ENCODE assay signal across 8 cellular contexts in genomic region chrX:19372170-19373033, GRCh38. TPM values are rescaled to one million over a fixed set of nuclear protein-coding genes. Genes with fewer than 3 reads are reported as not detected.
DNase-seq lines count a peak whose midpoint lies in the region; ATAC-seq and TF ChIP-seq lines count a peak whose summit lies in the region.

No MANE protein-coding gene starts in this region.

- TF ChIP-seq CTCF in HCT116 (IDR thresholded peaks at IDR 0.05 in 2 of 3, conservative IDR thresholded peaks at IDR 0.05 in 1 of 3; ENCODE audit: borderline replicate concordance in 1 of 3, insufficient read depth in 1 of 3, low read depth in 2 of 3, low read length in 2 of 3) (peak; percentile 60 to 67 (median 66); a peak in 5 of 6 replicates), WERI-Rb-1 (IDR thresholded peaks at IDR 0.05; ENCODE audit: low read depth, low read length) (peak; percentile 75), breast epithelium (IDR thresholded peaks at IDR 0.05) (peak in 2 of 3 donors; percentile 47 to 61)

- CTCF ChIA-PET in HCT116 (lab: Charles Lee), result interaction anchor here (0.8 to 1.6 kb wide), 5 partner anchors 10 to 516 kb away, joined by 3 to 6 read pairs (median 3); no protein-coding TSS in a partner anchor

- no peak overlapping the region for H2AFZ ChIP-seq in HCT116 (ENCODE audit: low read depth, low read length, poor library complexity, severe bottlenecking)

- RAD21 ChIA-PET in HCT116 (lab: Charles Lee; ENCODE audit: low non-redundant PET in 1 of 2, low total read pairs in 2 of 2, uncharacterized antibody in 2 of 2, unreplicated experiment in 2 of 2), result no interaction called here

- peak overlapping the region; percentile 84 to 99 (median 93) for H3K4me3 Mint-ChIP-seq in immature natural killer cell

- no peaks in the 10 kb centered on the region for H3K36me3 Mint-ChIP-seq in immature natural killer cell

- peaks cover 0 to 4% (median 2%) of the 10 kb centered on the region in 3 donors for H3K27me3 Mint-ChIP-seq in immature natural killer cell (ENCODE audit: low read depth in 3 of 3)

- H3K4me1 ChIP-seq in HCT116 (ENCODE audit: control insufficient read depth in 1 of 2, insufficient read depth in 2 of 2, low read length in 2 of 2), result no peaks in the 10 kb centered on the region
- no peaks in the 10 kb centered on the region for H3K4me1 ChIP-seq in breast epithelium

- no peak for TF ChIP-seq POLR2A in HCT116 (IDR thresholded peaks at IDR 0.05; ENCODE audit: borderline replicate concordance, extremely low read depth, insufficient read depth, insufficient read length)
- TF ChIP-seq POLR2A in breast epithelium (IDR thresholded peaks at IDR 0.05), result no peak

- peak overlapping the region in 3 of 6 donors; percentile 31 to 53 (median 37) for H3K27ac Mint-ChIP-seq in immature natural killer cell

- H3K9me3 ChIP-seq in HCT116 (ENCODE audit: control insufficient read depth in 1 of 2, insufficient read depth in 1 of 2, low read depth in 1 of 2, low read length in 2 of 2), result no peaks in the 10 kb centered on the region
- no peaks in the 10 kb centered on the region for H3K9me3 ChIP-seq in WERI-Rb-1 (ENCODE audit: severe bottlenecking)
- no peaks in the 10 kb centered on the region for H3K9me3 ChIP-seq in breast epithelium

- peak; percentile 80 for TF ChIP-seq RAD21 in HCT116 (IDR thresholded peaks at IDR 0.05; ENCODE audit: low read depth)

- BruUV-seq in HCT116 (replicated peaks; lab: Mats Ljungman, UMichigan), result no TSS peak

- no peaks in the 10 kb centered on the region for H3K9me2 ChIP-seq in HCT116 (ENCODE audit: insufficient read depth)

- no peaks in the 10 kb centered on the region for H3K36me3 ChIP-seq in HCT116 (ENCODE audit: control insufficient read depth in 1 of 2, insufficient read depth in 2 of 2, low read length in 2 of 2)
- no peaks in the 10 kb centered on the region for H3K36me3 ChIP-seq in WERI-Rb-1
- H3K36me3 ChIP-seq in breast epithelium, result no peaks in the 10 kb centered on the region

- H4K20me1 ChIP-seq in HCT116 (ENCODE audit: insufficient read depth), result no peaks in the 10 kb centered on the region

- no peaks in the 10 kb centered on the region for H3K79me2 ChIP-seq in HCT116 (ENCODE audit: insufficient read depth, low read length)

- ATAC-seq in HCT116, result peak; percentile 83
- no peak for ATAC-seq in GM18498 (IDR thresholded peaks at IDR 0.05; ENCODE audit: unreplicated experiment)

- no peak overlapping the region for H3K4me3 ChIP-seq in HCT116 (replicated peaks in 1 of 2; ENCODE audit: low read depth in 1 of 2, low read length in 2 of 2)
- peak overlapping the region; percentile 32 for H3K4me3 ChIP-seq in WERI-Rb-1 (ENCODE audit: low read depth, low read length)
- peak overlapping the region; percentile 29 to 65 (median 45) for H3K4me3 ChIP-seq in breast epithelium

- H3K27ac ChIP-seq in HCT116 (ENCODE audit: low read depth, low read length) (no peak overlapping the region), WERI-Rb-1 (no peak overlapping the region), breast epithelium (peak overlapping the region; percentile 20 to 21)

- intact Hi-C loops in HCT116 (cut with micrococcal nuclease) (loop anchor here (5.0 kb wide), 1 partner anchor 160 kb away; no protein-coding TSS in a partner anchor), breast epithelium (cut with DNase I; ENCODE audit: low total_unique reads) (no loop called here)

- no peaks in the 10 kb centered on the region for H3K9me3 Mint-ChIP-seq in immature natural killer cell

- POLR2A ChIA-PET in HCT116 (lab: Charles Lee), result no interaction called here

- DNase-seq in EL (peak; percentile 63), HCT116 (ENCODE audit: low read depth, low spot score) (peak; percentile 15), NCI-H1417 treated with DMSO at 0.1 percent for 48 hours (lab: John Stamatoyannopoulos, UW) (peak; percentile 29), WERI-Rb-1 (peak; percentile 76), breast epithelium (ENCODE audit: low spot score in 2 of 2) (peak in 1 of 2 donors; percentile 37), immature natural killer cell (peak; percentile 44 to 57 (median 51)), smooth muscle cell of the brain vasculature (ENCODE audit: low read depth, low spot score) (peak; percentile 36)

- no peak overlapping the region for H3K9ac ChIP-seq in HCT116 (ENCODE audit: low read length)

- H3K27me3 ChIP-seq in HCT116 (ENCODE audit: insufficient read depth, low read length), result no peaks in the 10 kb centered on the region
- H3K27me3 ChIP-seq in WERI-Rb-1 (ENCODE audit: insufficient read depth, low read depth, severe bottlenecking), result peaks cover 15% of the 10 kb centered on the region
- peaks cover 0 to 23% of the 10 kb centered on the region in 2 donors for H3K27me3 ChIP-seq in breast epithelium

- peaks cover 8 to 9% of the 10 kb centered on the region in 2 donors for H3K4me1 Mint-ChIP-seq in immature natural killer cell

- no peak overlapping the region for H3K4me2 ChIP-seq in HCT116 (ENCODE audit: low read length)

TF ChIP-seq in HCT116, 20 proteins besides CTCF, POLR2A, EP300 and RAD21:
- no peak for TF ChIP-seq TCF7L2 (IDR thresholded peaks at IDR 0.05; ENCODE audit: borderline replicate concordance, extremely low read depth, insufficient read depth, insufficient read length)
- TF ChIP-seq MAX (IDR thresholded peaks at IDR 0.05), result no peak
- TF ChIP-seq FOSL1 (IDR thresholded peaks at IDR 0.05; ENCODE audit: low read depth), result no peak
- no peak for TF ChIP-seq EGR1 (IDR thresholded peaks at IDR 0.05; ENCODE audit: low read depth)
- TF ChIP-seq SIN3A (IDR thresholded peaks at IDR 0.05; ENCODE audit: low read depth), result no peak
- TF ChIP-seq CEBPB (IDR thresholded peaks at IDR 0.05; ENCODE audit: low read depth), result no peak
- no peak for TF ChIP-seq EZH2phosphoT487 (IDR thresholded peaks at IDR 0.05; ENCODE audit: borderline replicate concordance)
- TF ChIP-seq ATF3 (IDR thresholded peaks at IDR 0.05), result no peak
- no peak for TF ChIP-seq POLR2AphosphoS5 (IDR thresholded peaks at IDR 0.05; ENCODE audit: low read depth, low read length)

RNA-seq across cellular contexts. Expression of gene PDHA1, which starts 28.7 kb away (rescaled TPM):
- total RNA-seq in HCT116 (2021; ENCODE audit: unreplicated experiment) (195 TPM), breast epithelium (10 to 100 TPM; 54.7 to 58.4 (median 55.7) TPM)
- polyA plus RNA-seq in HCT116 (2012), result 153 and 164 TPM in 2 replicates
- 100 to 1,000 TPM in 2 of 3 donors, 10 to 100 TPM in 1; 66.6 to 117 (median 102) TPM for polyA plus RNA-seq in immature natural killer cell

Comparison
In these comparisons a context has a peak if more than half of its experiments do, and no peak if none do; other contexts are left out.
1. H3K27ac ChIP-seq: peak in breast epithelium (2 of 2); none in HCT116 (single experiment) and WERI-Rb-1 (single experiment).
2. H3K4me3 ChIP-seq: peak in WERI-Rb-1 (single experiment) and breast epithelium (3 of 3); none in HCT116 (0 of 2).
3. Peak in every context shown above with its lines, with median percentiles within 50 percentile points of each other: CTCF ChIP-seq.